8 cellular contexts compared by ENCODE assay signal in genomic region chr11:93784935-93785360, GRCh38. TPM values are rescaled to one million over a fixed set of nuclear protein-coding genes. Genes with fewer than 3 reads are reported as not detected.
DNase-seq lines count a peak whose midpoint lies in the region; ATAC-seq, FAIRE-seq and TF ChIP-seq lines count a peak whose summit lies in the region.
"Had no signal": no experiment of that assay in that cellular context is flagged by ENCODE, and none has a peak within 500 bp of the region (broad histone marks: within the 10 kb centered on the region; RNA-seq: fewer than 3 reads in every experiment).

No MANE protein-coding gene starts in this region.

- no peaks in the 10 kb centered on the region for H3K27me3 Mint-ChIP-seq in IgD-negative memory B cell

- H3K4me3 ChIP-seq in astrocyte of the cerebellum (ENCODE audit: low read depth, low read length) (peak overlapping the region; percentile 98), thymus (ENCODE audit: low read length) (peak overlapping the region; percentile 94)

- ATAC-seq in GM21576 (IDR thresholded peaks at IDR 0.05; ENCODE audit: unreplicated experiment), result peak; percentile 18

- H3K27me3 ChIP-seq in layer of hippocampus (ENCODE audit: control insufficient read depth, insufficient read depth, low read length) (no peaks in the 10 kb centered on the region), thymus (ENCODE audit: control insufficient read depth, insufficient read depth) (no peaks in the 10 kb centered on the region)

- peaks cover 10% of the 10 kb centered on the region for H3K4me1 ChIP-seq in thymus (ENCODE audit: control insufficient read depth, insufficient read depth, low read length)

- DNase-seq in GM18507 (ENCODE audit: extremely low spot score, insufficient read length, low read depth), result peak; percentile 12
- no peak for DNase-seq in astrocyte of the cerebellum (ENCODE audit: low read depth)
- no peak for DNase-seq in HK-2 (ENCODE audit: unreplicated experiment)

- peaks cover 4% of the 10 kb centered on the region for H3K36me3 Mint-ChIP-seq in IgD-negative memory B cell

- peaks cover 3% of the 10 kb centered on the region for H3K36me3 ChIP-seq in thymus (ENCODE audit: control insufficient read depth, insufficient read depth)

- peak overlapping the region; percentile 54 to 97 (median 91) for H3K27ac Mint-ChIP-seq in IgD-negative memory B cell

- H3K4me1 Mint-ChIP-seq in IgD-negative memory B cell, result peaks cover 28 to 32% (median 28%) of the 10 kb centered on the region in 3 donors

- in situ Hi-C loops in astrocyte of the cerebellum (cut with HindIII; ENCODE audit: low sequenced_read_pairs), result no loop called here

- TF ChIP-seq CTCF in astrocyte of the cerebellum (IDR thresholded peaks at IDR 0.05; ENCODE audit: low read depth, low read length, missing control alignments), result no peak

- H3K27ac ChIP-seq in layer of hippocampus (ENCODE audit: low read depth, low read length) (peak overlapping the region; percentile 84), thymus (ENCODE audit: low read depth) (peak overlapping the region; percentile 89)

- FAIRE-seq in GM18507 (lab: Jason Lieb, UNC), result no peak
- FAIRE-seq: colon had no signal

- peak overlapping the region; percentile 93 to 100 (median 100) for H3K4me3 Mint-ChIP-seq in IgD-negative memory B cell

- under 1% methylated on average over 13 of the region's 13 CpGs for WGBS in thymus

- H3K9me3 ChIP-seq in thymus (ENCODE audit: control insufficient read depth), result no peaks in the 10 kb centered on the region

- H3K9me3 Mint-ChIP-seq in IgD-negative memory B cell, result peaks cover 0 to 2% (median 0%) of the 10 kb centered on the region in 3 donors

RNA-seq across cellular contexts. Expression of gene MED17, which starts 0.9 kb away (rescaled TPM):
- polyA plus RNA-seq in IgD-negative memory B cell, result 25.8 TPM
- polyA plus RNA-seq in thymus, result 26.8 TPM

RNA-seq across cellular contexts. Expression of gene C11orf54, which starts 43.5 kb away (rescaled TPM):
- polyA plus RNA-seq in IgD-negative memory B cell, result 17.7 TPM
- polyA plus RNA-seq in thymus, result 24.7 TPM

RNA-seq across cellular contexts. Expression of gene TAF1D, which starts 43.7 kb away (rescaled TPM):
- polyA plus RNA-seq in IgD-negative memory B cell, result 33.4 TPM
- polyA plus RNA-seq in thymus, result 227 TPM
